In genomic region chr22:17782621-17783020, GRCh38 we compare ENCODE assay signal across 29 cellular contexts. TPM values are rescaled to one million over a fixed set of nuclear protein-coding genes. Genes with fewer than 3 reads are reported as not detected.
DNase-seq lines count a peak whose midpoint lies in the region; ATAC-seq, FAIRE-seq and TF ChIP-seq lines count a peak whose summit lies in the region.
"Had no signal": no experiment of that assay in that cellular context is flagged by ENCODE, and none has a peak within 500 bp of the region (broad histone marks: within the 10 kb centered on the region; RNA-seq: fewer than 3 reads in every experiment).

No MANE protein-coding gene starts in this region.

- H3K27me3 Mint-ChIP-seq in CD14-positive monocyte (ENCODE audit: low read depth in 3 of 3) (peaks cover 0 to 1% (median 0%) of the 10 kb centered on the region in 3 donors), activated B cell treated with CpG ODN at 0.5 μM for 24 hours (no peaks in the 10 kb centered on the region), memory B cell (no peaks in the 10 kb centered on the region), Calu3 (ENCODE audit: unreplicated experiment) (no peaks in the 10 kb centered on the region)
- H3K27me3 Mint-ChIP-seq: activated CD4-positive, alpha-beta T cell treated with anti-CD3 and anti-CD28 coated beads, Interleukin-2, amount 10 ng/mL, durations not matched to agents 7 days and 5 days; activated T-cell treated with anti-CD3 and anti-CD28 coated beads, Interleukin-2, amount 50 U/mL, for 24 hours; stimulated activated naive CD8-positive, alpha-beta T cell treated with anti-CD3 and anti-CD28 coated beads, Interleukin-15, Interleukin-2, amounts not matched to agents 100 ng/mL and 50 ng/mL, for 24 hours had no signal

- BruUV-seq in Calu3 (replicated peaks; lab: Mats Ljungman, UMichigan), result no TSS peak

- H3K4me1 ChIP-seq in small intestine (ENCODE audit: control insufficient read depth in 2 of 2, insufficient read depth in 1 of 2, low read depth in 1 of 2, low read length in 1 of 2), result peaks cover 0 to 2% of the 10 kb centered on the region in 2 donors

- H3K9me3 Mint-ChIP-seq in CD14-positive monocyte, result no peaks in the 10 kb centered on the region
- no peaks in the 10 kb centered on the region for H3K9me3 Mint-ChIP-seq in activated B cell treated with CpG ODN at 0.5 μM for 24 hours
- H3K9me3 Mint-ChIP-seq in memory B cell, result no peaks in the 10 kb centered on the region
- H3K9me3 Mint-ChIP-seq in Calu3 (ENCODE audit: low read depth, unreplicated experiment), result no peaks in the 10 kb centered on the region
- H3K9me3 Mint-ChIP-seq: activated CD4-positive, alpha-beta T cell treated with anti-CD3 and anti-CD28 coated beads, Interleukin-2, amount 10 ng/mL, durations not matched to agents 7 days and 5 days; activated T-cell treated with anti-CD3 and anti-CD28 coated beads, Interleukin-2, amount 50 U/mL, for 24 hours; stimulated activated naive CD8-positive, alpha-beta T cell treated with anti-CD3 and anti-CD28 coated beads, Interleukin-15, Interleukin-2, amounts not matched to agents 100 ng/mL and 50 ng/mL, for 24 hours had no signal

- no peak for ATAC-seq in activated B cell treated with CpG ODN at 0.5 μM for 24 hours (ENCODE audit: low read depth)
- no peak for ATAC-seq in memory B cell (ENCODE audit: low read depth)
- ATAC-seq in HG02885 (IDR thresholded peaks at IDR 0.05; ENCODE audit: poor library complexity, unreplicated experiment), result no peak
- ATAC-seq: GM23338, left ventricle myocardium superior, sciatic nerve had no signal

- intact Hi-C loops in CD14-positive monocyte (cut with micrococcal nuclease) (no loop called here), activated B cell treated with CpG ODN at 0.5 μM for 24 hours (cut with micrococcal nuclease) (no loop called here), Calu3 (cut with micrococcal nuclease; ENCODE audit: unreplicated experiment) (no loop called here)

- no peaks in the 10 kb centered on the region for H3K9me3 ChIP-seq in small intestine (ENCODE audit: control insufficient read depth, low read depth)

- FAIRE-seq in small intestine (lab: Jason Lieb, UNC), result no peak

- POLR2A ChIA-PET in activated B cell treated with CpG ODN at 0.5 μM for 24 hours (lab: Charles Lee), result interaction anchor here (1.3 to 11.5 kb wide), 6 partner anchors 8 to 18 kb away, joined by 5 to 581 read pairs (median 66); partner anchors contain the start of gene BID

- H3K4me3 ChIP-seq in small intestine (ENCODE audit: low read depth in 1 of 2, low read length in 2 of 2), result no peak overlapping the region
- H3K4me3 ChIP-seq: GM23338 had no signal

- CTCF ChIA-PET in activated B cell treated with CpG ODN at 0.5 μM for 24 hours (lab: Charles Lee), result interaction anchor here (0.8 to 5.8 kb wide), 3 partner anchors 40 to 293 kb away, joined by 4 to 63 read pairs (median 6); no protein-coding TSS in a partner anchor
- CTCF ChIA-PET in Calu3 (lab: Charles Lee), result interaction anchor here (1.8 kb wide), 1 partner anchor 40 kb away, joined by 10 read pairs; no protein-coding TSS in a partner anchor

- H3K36me3 Mint-ChIP-seq in CD14-positive monocyte (peaks cover 19 to 32% of the 10 kb centered on the region in 2 donors), activated B cell treated with CpG ODN at 0.5 μM for 24 hours (ENCODE audit: low read depth) (peaks cover 11% of the 10 kb centered on the region), memory B cell (peaks cover 3% of the 10 kb centered on the region), Calu3 (ENCODE audit: insufficient read depth, unreplicated experiment) (no peaks in the 10 kb centered on the region)

- TF ChIP-seq CTCF in CD14-positive monocyte (IDR thresholded peaks at IDR 0.05) (no peak), activated B cell treated with CpG ODN at 0.5 μM for 24 hours (IDR thresholded peaks at IDR 0.05) (no peak), Calu3 (IDR thresholded peaks at IDR 0.05; ENCODE audit: unreplicated experiment) (no peak)

- H3K27ac Mint-ChIP-seq in CD14-positive monocyte (peak overlapping the region; percentile 96 to 100 (median 97)), activated B cell treated with CpG ODN at 0.5 μM for 24 hours (peak overlapping the region; percentile 59), memory B cell (peak overlapping the region; percentile 26), Calu3 (ENCODE audit: unreplicated experiment) (no peak overlapping the region)
- H3K27ac Mint-ChIP-seq: activated CD4-positive, alpha-beta T cell treated with anti-CD3 and anti-CD28 coated beads, Interleukin-2, amount 10 ng/mL, durations not matched to agents 7 days and 5 days; activated T-cell treated with anti-CD3 and anti-CD28 coated beads, Interleukin-2, amount 50 U/mL, for 24 hours; GM23338; progenitor cell of endocrine pancreas; stimulated activated naive CD8-positive, alpha-beta T cell treated with anti-CD3 and anti-CD28 coated beads, Interleukin-15, Interleukin-2, amounts not matched to agents 100 ng/mL and 50 ng/mL, for 24 hours had no signal

- no peaks in the 10 kb centered on the region for H3K27me3 ChIP-seq in small intestine (ENCODE audit: control insufficient read depth in 2 of 2, insufficient read depth in 2 of 2, low read length in 2 of 2)

- H3K36me3 ChIP-seq in small intestine (ENCODE audit: control insufficient read depth in 2 of 2, insufficient read depth in 2 of 2, low read length in 2 of 2), result no peaks in the 10 kb centered on the region

- no peak for DNase-seq in CD14-positive monocyte (ENCODE audit: low spot score)
- no peak for DNase-seq in activated B cell treated with CpG ODN at 0.5 μM for 24 hours
- DNase-seq in memory B cell (ENCODE audit: low spot score in 2 of 2), result no peak
- DNase-seq in small intestine, result peak; percentile 81
- DNase-seq in 8988T, result no peak
- DNase-seq in C1 segment of cervical spinal cord (lab: John Stamatoyannopoulos, UW), result no peak
- DNase-seq in Calu3, result no peak
- DNase-seq: ACHN; activated CD4-positive, alpha-beta T cell treated with anti-CD3 and anti-CD28 coated beads, Interleukin-2, amount 10 ng/mL, durations not matched to agents 7 days and 5 days; activated gamma-delta T cell; activated T-cell treated with anti-CD3 and anti-CD28 coated beads, Interleukin-2, amount 50 U/mL, for 24 hours; central memory CD4-positive, alpha-beta T cell; hypothalamus; midbrain; NCI-H1092 treated with DMSO at 0.1 percent for 48 hours; NCI-H187; NCI-H2171 treated with DMSO at 0.1 percent for 48 hours; NCI-H526; NK-92 treated with Interleukin-12 subunit alpha and Interleukin-12 subunit beta, amount 100 ng/mL, for 24 hours; stimulated activated CD4-positive, alpha-beta T cell treated with anti-CD3 and anti-CD28 coated beads, Interleukin-15, amount 100 ng/mL, for 24 hours; T1000 had no signal

- peak overlapping the region in 1 of 2 donors; percentile 49 for H3K4me3 Mint-ChIP-seq in CD14-positive monocyte
- H3K4me3 Mint-ChIP-seq in activated B cell treated with CpG ODN at 0.5 μM for 24 hours, result no peak overlapping the region
- no peak overlapping the region for H3K4me3 Mint-ChIP-seq in memory B cell
- no peak overlapping the region for H3K4me3 Mint-ChIP-seq in Calu3 (ENCODE audit: low read depth, unreplicated experiment)
- H3K4me3 Mint-ChIP-seq: activated CD4-positive, alpha-beta T cell treated with anti-CD3 and anti-CD28 coated beads, Interleukin-2, amount 10 ng/mL, durations not matched to agents 7 days and 5 days; activated T-cell treated with anti-CD3 and anti-CD28 coated beads, Interleukin-2, amount 50 U/mL, for 24 hours; GM23338; stimulated activated naive CD8-positive, alpha-beta T cell treated with anti-CD3 and anti-CD28 coated beads, Interleukin-15, Interleukin-2, amounts not matched to agents 100 ng/mL and 50 ng/mL, for 24 hours had no signal

- WGBS in small intestine, 3 donors, result 37 to 77% (median 61%) methylated on average over 13 of the region's 13 CpGs

- H3K27ac ChIP-seq in small intestine (ENCODE audit: low read depth in 1 of 2, low read length in 1 of 2), result peak overlapping the region in 1 of 2 donors; percentile 15
- H3K27ac ChIP-seq: C4-2B, HL-60 had no signal

- H3K4me1 Mint-ChIP-seq in CD14-positive monocyte, result peaks cover 60% of the 10 kb centered on the region
- peaks cover 61% of the 10 kb centered on the region for H3K4me1 Mint-ChIP-seq in activated B cell treated with CpG ODN at 0.5 μM for 24 hours
- peaks cover 36% of the 10 kb centered on the region for H3K4me1 Mint-ChIP-seq in memory B cell
- peaks cover 25% of the 10 kb centered on the region for H3K4me1 Mint-ChIP-seq in Calu3 (ENCODE audit: low read depth, unreplicated experiment)

RNA-seq across cellular contexts. Expression of gene BID, which starts 8.4 kb away (rescaled TPM):
- polyA plus RNA-seq in CD14-positive monocyte, result 100 to 1,000 TPM; 391 to 423 TPM
- 78.9 and 81.4 TPM in 2 replicates for total RNA-seq in activated B cell treated with CpG ODN at 0.5 μM for 24 hours
- 10 to 100 TPM; 12.7 to 59.4 (median 15.1) TPM for polyA plus RNA-seq in small intestine
- 99.3 and 103 TPM in 2 replicates for total RNA-seq in Calu3 (2022)
